In genomic region chr4:4762909-4763814, GRCh38 we compare ENCODE assay signal across 7 cellular contexts.
DNase-seq lines count a peak whose midpoint lies in the region; ATAC-seq and TF ChIP-seq lines count a peak whose summit lies in the region.

No MANE protein-coding gene starts in this region.

- H3K27ac ChIP-seq in GM23248, result no peak overlapping the region; the same call in 1 of the 2 replicates
- H3K27ac ChIP-seq in brain microvascular endothelial cell, result peak overlapping the region; percentile 39

- 24 to 27% methylated on average over 27 of the region's 27 CpGs for WGBS in GM23248 (ENCODE audit: low coverage in 1 of 2, low lambda C conversion rate in 2 of 2, missing lambda C conversion rate in 2 of 2), 2 experiments

- in situ Hi-C loops in GM23248 (cut with MboI) (no loop called here), KBM-7 (cut with MboI; ENCODE audit: low pct_unique_long_range_greater_than_20kb, low sequenced_read_pairs) (no loop called here), brain microvascular endothelial cell (cut with HindIII; ENCODE audit: low pct_ligation_motif_present, low sequenced_read_pairs) (no loop called here)

- peak; percentile 92 for ATAC-seq in GM18508 (IDR thresholded peaks at IDR 0.05; ENCODE audit: insufficient read depth, unreplicated experiment)

- no peaks in the 10 kb centered on the region for H4K20me1 ChIP-seq in GM23248 (ENCODE audit: insufficient read depth)

- H3K4me3 ChIP-seq in GM23248 (peak overlapping the region; percentile 42), brain microvascular endothelial cell (ENCODE audit: low read depth, low read length) (no peak overlapping the region)

- no peaks in the 10 kb centered on the region for H3K79me2 ChIP-seq in GM23248 (ENCODE audit: insufficient read depth)

- H3K4me1 ChIP-seq in GM23248 (ENCODE audit: insufficient read depth), result peaks cover 11% of the 10 kb centered on the region; the same call in 1 of the 2 replicates

- H2AFZ ChIP-seq in GM23248, result peak overlapping the region; percentile 57

- H3K9ac ChIP-seq in GM23248, result peak overlapping the region; percentile 20; the same call in 1 of the 2 replicates

- peak overlapping the region; percentile 71 for H3K4me2 ChIP-seq in GM23248 (ENCODE audit: unreplicated experiment)

- no peaks in the 10 kb centered on the region for H3F3A ChIP-seq in GM23248 (ENCODE audit: insufficient read depth)

- H3K9me2 ChIP-seq in GM23248 (ENCODE audit: insufficient read depth), result no peaks in the 10 kb centered on the region

- DNase-seq in GM23248, result peak; percentile 69
- DNase-seq in KBM-7, result peak; percentile 91
- DNase-seq in brain microvascular endothelial cell, result peak; percentile 52
- DNase-seq in stimulated activated CD4-positive, alpha-beta T cell treated with anti-CD3 and anti-CD28 coated beads, Interleukin-12 subunit alpha, Interleukin-12 subunit beta, amount 100 ng/mL, for 24 hours (ENCODE audit: low read depth in 2 of 2), result peak; percentile 2 to 23
- no peak for DNase-seq in NCI-H2227 (lab: John Stamatoyannopoulos, UW; ENCODE audit: unreplicated experiment)
- no peak for DNase-seq in midbrain (lab: John Stamatoyannopoulos, UW)

- no peaks in the 10 kb centered on the region for H3K36me3 ChIP-seq in GM23248 (ENCODE audit: low read depth)
- no peaks in the 10 kb centered on the region for H3K36me3 ChIP-seq in brain microvascular endothelial cell (replicated peaks)

- no peak for TF ChIP-seq CTCF in brain microvascular endothelial cell (IDR thresholded peaks at IDR 0.05; ENCODE audit: low read depth, low read length, missing control alignments)

- no peaks in the 10 kb centered on the region for H3K9me3 ChIP-seq in GM23248 (ENCODE audit: low read depth)

- no peaks in the 10 kb centered on the region for H3K27me3 ChIP-seq in GM23248 (replicated peaks; ENCODE audit: insufficient read depth)
- no peaks in the 10 kb centered on the region for H3K27me3 ChIP-seq in brain microvascular endothelial cell (replicated peaks)

Comparison
In these comparisons a context has a peak if more than half of its experiments do, and no peak if none do; other contexts are left out.
1. DNase-seq: peak in GM23248 (single experiment), KBM-7 (single experiment), brain microvascular endothelial cell (single experiment) and stimulated activated CD4-positive, alpha-beta T cell treated with anti-CD3 and anti-CD28 coated beads, Interleukin-12 subunit alpha, Interleukin-12 subunit beta, amount 100 ng/mL, for 24 hours (2 of 2); none in NCI-H2227 (single experiment) and midbrain (single experiment).